In the genomic region with DNA sequence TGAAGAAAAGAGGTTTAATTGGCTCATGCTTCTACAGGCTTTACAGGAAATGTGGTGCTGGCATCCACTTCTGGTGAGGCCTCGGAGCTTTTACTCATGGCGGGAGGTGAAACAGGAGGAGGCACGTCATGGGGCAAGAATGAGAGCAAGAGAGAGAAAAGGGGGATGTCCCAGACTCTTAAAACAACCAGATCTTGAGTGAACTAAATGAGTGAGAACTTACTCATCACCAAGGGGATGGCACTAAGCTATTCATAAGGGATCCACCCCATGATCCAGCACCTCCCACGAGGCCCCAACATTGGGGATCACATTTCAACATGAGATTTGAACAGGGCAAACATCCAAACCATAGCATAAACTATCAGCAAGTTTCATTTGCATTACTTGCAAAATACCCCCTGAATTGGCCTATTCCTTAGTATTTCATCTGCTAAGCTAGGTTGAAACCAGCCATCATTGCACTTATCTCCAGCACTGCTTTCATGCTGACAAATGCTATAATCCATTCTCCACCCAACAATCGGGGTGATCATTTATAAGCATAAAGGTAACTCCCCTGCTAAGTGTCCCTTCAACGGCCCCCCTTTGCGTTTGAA, we compare ENCODE assay signal across 11 cellular contexts.
DNase-seq lines count a peak whose midpoint lies in the region; TF ChIP-seq lines count a peak whose summit lies in the region.
"Had no signal": no experiment of that assay in that cellular context is flagged by ENCODE, and none has a peak within 500 bp of the region (broad histone marks: within the 10 kb centered on the region; RNA-seq: fewer than 3 reads in every experiment).

No MANE protein-coding gene starts in this region.

- H3K4me3 ChIP-seq in fibroblast of villous mesenchyme (ENCODE audit: low read depth, low read length): no peak overlapping the region
- H3K4me3 ChIP-seq: SK-N-MC had no signal

- peak overlapping the region; percentile 31; the same call in 1 of the 2 replicates for H3K27ac ChIP-seq in RWPE1
- H3K27ac ChIP-seq: SK-N-MC had no signal

- peak; percentile 3 to 5 for DNase-seq in stimulated activated CD4-positive, alpha-beta T cell treated with anti-CD3 and anti-CD28 coated beads, Interleukin-15, amount 100 ng/mL, for 48 hours (ENCODE audit: low read depth in 2 of 2)
- DNase-seq in stimulated activated CD4-positive, alpha-beta T cell treated with anti-CD3 and anti-CD28 coated beads, Interleukin-4, amount 100 ng/mL, for 4 hours: no peak
- DNase-seq in RWPE1 (ENCODE audit: low spot score) (peak; percentile 84), fibroblast of villous mesenchyme (ENCODE audit: low read depth) (peak; percentile 67), SIG-M5 treated with dmso at 0.1 percent for 504 hours (lab: John Stamatoyannopoulos, UW; ENCODE audit: unreplicated experiment) (no peak), GM10248 (ENCODE audit: extremely low spot score) (no peak), T-helper 1 cell (no peak), cortex of kidney (lab: John Stamatoyannopoulos, UW) (no peak)
- DNase-seq: CD8-positive, alpha-beta memory T cell; naive B cell had no signal

- POLR2A ChIA-PET in RWPE1 (lab: Yijun Ruan, JAX; ENCODE audit: low non-redundant PET): no interaction called here
- POLR2A ChIA-PET in GM10248 (lab: Yijun Ruan, JAX): no interaction called here

- TF ChIP-seq CTCF in RWPE1 (conservative IDR thresholded peaks at IDR 0.05; ENCODE audit: low read depth): no peak
- TF ChIP-seq CTCF in fibroblast of villous mesenchyme (IDR thresholded peaks at IDR 0.05; ENCODE audit: insufficient read depth, low read depth, low read length): no peak
- no peak for TF ChIP-seq CTCF in GM10248 (IDR thresholded peaks at IDR 0.05; ENCODE audit: control extremely low read depth, extremely low read depth, low read depth, missing control alignments)

- CTCF ChIA-PET in RWPE1 (lab: Yijun Ruan, JAX) (no interaction called here), GM10248 (lab: Yijun Ruan, JAX) (no interaction called here)

Comparison
In these comparisons a context has a peak if more than half of its experiments do, and no peak if none do; other contexts are left out.
1. DNase-seq: peak in stimulated activated CD4-positive, alpha-beta T cell treated with anti-CD3 and anti-CD28 coated beads, Interleukin-15, amount 100 ng/mL, for 48 hours (2 of 2), RWPE1 (single experiment) and fibroblast of villous mesenchyme (single experiment); none in stimulated activated CD4-positive, alpha-beta T cell treated with anti-CD3 and anti-CD28 coated beads, Interleukin-4, amount 100 ng/mL, for 4 hours (0 of 2), SIG-M5 treated with dmso at 0.1 percent for 504 hours (single experiment), GM10248 (single experiment), T-helper 1 cell (0 of 5) and cortex of kidney (single experiment).